ENCODE assay signal across 9 cellular contexts in genomic region chr1:40162791-40163441, GRCh38. TPM values are rescaled to one million over a fixed set of nuclear protein-coding genes. Genes with fewer than 3 reads are reported as not detected.
A peak's percentile ranks its signal among the peaks of the same experiment; 100 is the strongest.
DNase-seq lines count a peak whose midpoint lies in the region; ATAC-seq and TF ChIP-seq lines count a peak whose summit lies in the region.
"Had no signal": no experiment of that assay in that cellular context is flagged by ENCODE, and none has a peak within 500 bp of the region (broad histone marks: within the 10 kb centered on the region; RNA-seq: fewer than 3 reads in every experiment).

No MANE protein-coding gene starts in this region.

- H3K27ac Mint-ChIP-seq in activated T-cell treated with anti-CD3 and anti-CD28 coated beads, Interleukin-2, amount 50 U/mL, for 24 hours: no peak overlapping the region

- peak overlapping the region; percentile 90 for H3K4me3 ChIP-seq in SJCRH30
- peak overlapping the region; percentile 88 to 96 for H3K4me3 ChIP-seq in tibial artery

- H3K27me3 ChIP-seq in SJCRH30 (no peaks in the 10 kb centered on the region), tibial artery (no peaks in the 10 kb centered on the region)
- H3K27me3 ChIP-seq: adrenal gland had no signal

- H3K4me1 ChIP-seq in SJCRH30: no peaks in the 10 kb centered on the region; the same call in 1 of the 2 replicates
- peaks cover 0 to 38% (median 26%) of the 10 kb centered on the region in 4 donors for H3K4me1 ChIP-seq in tibial artery

- H3K9me3 Mint-ChIP-seq in activated T-cell treated with anti-CD3 and anti-CD28 coated beads, Interleukin-2, amount 50 U/mL, for 4 hours: no peaks in the 10 kb centered on the region
- no peaks in the 10 kb centered on the region for H3K9me3 Mint-ChIP-seq in activated T-cell treated with anti-CD3 and anti-CD28 coated beads, Interleukin-2, amount 50 U/mL, for 24 hours

- H3K9me3 ChIP-seq in SJCRH30 (replicated peaks): no peaks in the 10 kb centered on the region
- H3K9me3 ChIP-seq in tibial artery: no peaks in the 10 kb centered on the region
- H3K9me3 ChIP-seq: adrenal gland had no signal

- peak; percentile 39 to 56 for ATAC-seq in activated T-cell treated with anti-CD3 and anti-CD28 coated beads, Interleukin-2, amount 50 U/mL, for 4 hours
- no peak for ATAC-seq in GM19455 (IDR thresholded peaks at IDR 0.05; ENCODE audit: unreplicated experiment)

- no peak for DNase-seq in activated T-cell treated with anti-CD3 and anti-CD28 coated beads, Interleukin-2, amount 50 U/mL, for 4 hours
- no peak for DNase-seq in activated T-cell treated with anti-CD3 and anti-CD28 coated beads, Interleukin-2, amount 50 U/mL, for 24 hours
- DNase-seq in SJCRH30: no peak
- DNase-seq in iris pigment epithelial cell (ENCODE audit: low read depth): peak; percentile 55
- DNase-seq in tibial artery: no peak
- no peak for DNase-seq in middle frontal gyrus (ENCODE audit: extremely low spot score, low spot score)
- DNase-seq in 8988T: no peak
- DNase-seq: adrenal gland had no signal

- H3K36me3 ChIP-seq in SJCRH30: no peaks in the 10 kb centered on the region
- no peaks in the 10 kb centered on the region for H3K36me3 ChIP-seq in tibial artery
- H3K36me3 ChIP-seq: adrenal gland had no signal

- no peak overlapping the region for H3K4me3 Mint-ChIP-seq in activated T-cell treated with anti-CD3 and anti-CD28 coated beads, Interleukin-2, amount 50 U/mL, for 4 hours
- no peak overlapping the region for H3K4me3 Mint-ChIP-seq in activated T-cell treated with anti-CD3 and anti-CD28 coated beads, Interleukin-2, amount 50 U/mL, for 24 hours

- no peaks in the 10 kb centered on the region for H3K36me3 Mint-ChIP-seq in activated T-cell treated with anti-CD3 and anti-CD28 coated beads, Interleukin-2, amount 50 U/mL, for 4 hours (ENCODE audit: insufficient read depth)
- H3K36me3 Mint-ChIP-seq in activated T-cell treated with anti-CD3 and anti-CD28 coated beads, Interleukin-2, amount 50 U/mL, for 24 hours (ENCODE audit: low read depth): peaks cover 17% of the 10 kb centered on the region

- H3K27ac ChIP-seq in SJCRH30 (no peak overlapping the region), tibial artery (peak overlapping the region; percentile 98 to 99)

- intact Hi-C loops in tibial artery (cut with DNase I; ENCODE audit: low total_unique reads): loop anchor here (10.0 kb wide), 1 partner anchor 92 kb away; the partner anchor contains the start of gene ZMPSTE24

- no peak for TF ChIP-seq CTCF in tibial artery (IDR thresholded peaks at IDR 0.05)

- H3K27me3 Mint-ChIP-seq in activated T-cell treated with anti-CD3 and anti-CD28 coated beads, Interleukin-2, amount 50 U/mL, for 4 hours (ENCODE audit: low read depth): no peaks in the 10 kb centered on the region
- no peaks in the 10 kb centered on the region for H3K27me3 Mint-ChIP-seq in activated T-cell treated with anti-CD3 and anti-CD28 coated beads, Interleukin-2, amount 50 U/mL, for 24 hours

- peaks cover 12% of the 10 kb centered on the region for H3K4me1 Mint-ChIP-seq in activated T-cell treated with anti-CD3 and anti-CD28 coated beads, Interleukin-2, amount 50 U/mL, for 4 hours (ENCODE audit: low read depth)
- H3K4me1 Mint-ChIP-seq in activated T-cell treated with anti-CD3 and anti-CD28 coated beads, Interleukin-2, amount 50 U/mL, for 24 hours (ENCODE audit: low read depth): peaks cover 18% of the 10 kb centered on the region

RNA-seq across cellular contexts. Expression of gene RLF, which starts 1.7 kb away (rescaled TPM):
- 10 to 100 TPM in 2 of 3 donors, 1 to 10 TPM in 1; 9.0 to 12.3 (median 11.0) TPM for total RNA-seq in activated T-cell treated with anti-CD3 and anti-CD28 coated beads, Interleukin-2, amount 50 U/mL, for 4 hours
- total RNA-seq in SJCRH30 (2014; rRNA removed; shearing (Covaris generic)): 36.2 and 37.5 TPM in 2 replicates
